In the genomic region with DNA sequence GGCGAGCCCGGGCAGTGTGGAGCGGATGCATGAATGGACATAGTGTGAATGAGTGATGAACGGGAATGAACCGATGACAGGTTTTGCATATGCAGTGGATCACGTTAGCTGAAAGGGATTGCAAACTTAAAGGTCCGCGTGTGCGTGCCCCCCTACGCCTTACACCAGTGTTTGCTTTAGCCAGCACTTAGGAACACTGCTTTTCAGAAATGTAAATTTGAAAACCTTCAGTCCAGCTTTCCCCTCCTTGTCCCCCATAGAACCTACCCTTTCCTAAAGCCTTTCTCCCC, we compare ENCODE assay signal across 8 cellular contexts. TPM values are rescaled to one million over a fixed set of nuclear protein-coding genes. Genes with fewer than 3 reads are reported as not detected.
DNase-seq lines count a peak whose midpoint lies in the region; ATAC-seq and TF ChIP-seq lines count a peak whose summit lies in the region.

No MANE protein-coding gene starts in this region.

- no peak for ATAC-seq in GM23338
- ATAC-seq in WTC11: no peak

- H3K36me3 ChIP-seq in BE2C: peaks cover 19% of the 10 kb centered on the region
- H3K36me3 ChIP-seq in GM23338 (ENCODE audit: insufficient read depth): peaks cover 29% of the 10 kb centered on the region
- peaks cover 5% of the 10 kb centered on the region for H3K36me3 ChIP-seq in iPS-15b (ENCODE audit: control insufficient read depth, insufficient read depth, low read length)
- H3K36me3 ChIP-seq in stomach smooth muscle (ENCODE audit: control insufficient read depth in 2 of 2, insufficient read depth in 2 of 2, low read length in 2 of 2): no peaks in the 10 kb centered on the region

- H3K4me1 Mint-ChIP-seq in GM23338: peaks cover 43% of the 10 kb centered on the region
- peaks cover 31% of the 10 kb centered on the region for H3K4me1 Mint-ChIP-seq in WTC11

- H3K4me3 Mint-ChIP-seq in GM23338: peak overlapping the region; percentile 99
- peak overlapping the region; percentile 91 for H3K4me3 Mint-ChIP-seq in WTC11

- POLR2A ChIA-PET in WTC11 (lab: Charles Lee): interaction anchor here (1.4 to 2.1 kb wide), 5 partner anchors 9 to 62 kb away, joined by 4 to 24 read pairs (median 15); partner anchors contain the start of gene CEP78

- H3K9me3 Mint-ChIP-seq in GM23338 (peaks cover 8% of the 10 kb centered on the region; the same call in 2 of the 3 replicates), WTC11 (no peaks in the 10 kb centered on the region)

- no peak for DNase-seq in BE2C
- no peak for DNase-seq in GM23338 (ENCODE audit: low spot score)
- DNase-seq in WTC11 (ENCODE audit: low spot score): no peak
- DNase-seq in hepatic stellate cell (ENCODE audit: low spot score): no peak
- no peak for DNase-seq in SIG-M5 (lab: John Stamatoyannopoulos, UW)
- no peak for DNase-seq in GM03348 (ENCODE audit: low spot score)

- H3K4me3 ChIP-seq in BE2C (ENCODE audit: low read depth, low read length) (peak overlapping the region; percentile 97), GM23338 (peak overlapping the region; percentile 95), iPS-15b (ENCODE audit: low read depth, low read length) (peak overlapping the region; percentile 95), stomach smooth muscle (ENCODE audit: low read length in 2 of 2) (peak overlapping the region; percentile 68 to 84)

- CTCF ChIA-PET in WTC11 (lab: Charles Lee): interaction anchor here (0.8 to 1.6 kb wide), 4 partner anchors 37 to 168 kb away, joined by 3 to 7 read pairs (median 4); no protein-coding TSS in a partner anchor

- no peaks in the 10 kb centered on the region for H3K9me2 ChIP-seq in GM23338 (ENCODE audit: insufficient read depth)

- H3K9ac ChIP-seq in iPS-15b (ENCODE audit: low read depth, low read length) (peak overlapping the region; percentile 96), stomach smooth muscle (ENCODE audit: low read length in 2 of 2) (no peak overlapping the region)

- peaks cover 36% of the 10 kb centered on the region for H4K20me1 ChIP-seq in GM23338 (replicated peaks; ENCODE audit: insufficient read depth)

- H3K27me3 Mint-ChIP-seq in GM23338 (ENCODE audit: insufficient read depth, low read depth, poor library complexity) (peaks cover 26% of the 10 kb centered on the region), WTC11 (ENCODE audit: low read depth) (no peaks in the 10 kb centered on the region)

- peaks cover 57% of the 10 kb centered on the region for H3K36me3 Mint-ChIP-seq in GM23338 (ENCODE audit: low read depth)
- H3K36me3 Mint-ChIP-seq in WTC11: peaks cover 29% of the 10 kb centered on the region

- TF ChIP-seq CTCF in BE2C (IDR thresholded peaks at IDR 0.05; ENCODE audit: low read depth, low read length) (no peak), GM23338 (conservative IDR thresholded peaks at IDR 0.05; ENCODE audit: low read depth in 2 of 2) (no peak), WTC11 (IDR thresholded peaks at IDR 0.05) (no peak)

- H3K27me3 ChIP-seq in BE2C: no peaks in the 10 kb centered on the region
- no peaks in the 10 kb centered on the region for H3K27me3 ChIP-seq in GM23338 (ENCODE audit: insufficient read depth)
- H3K27me3 ChIP-seq in iPS-15b (ENCODE audit: control insufficient read depth, insufficient read depth, low read length): peaks cover 4% of the 10 kb centered on the region
- H3K27me3 ChIP-seq in stomach smooth muscle (ENCODE audit: control insufficient read depth in 1 of 2, insufficient read depth in 2 of 2, low read length in 2 of 2): peaks cover 4 to 5% of the 10 kb centered on the region in 2 donors

- H3F3A ChIP-seq in GM23338 (replicated peaks; ENCODE audit: low read depth): no peaks in the 10 kb centered on the region; the same call in 1 of the 2 replicates

- H3K27ac Mint-ChIP-seq in GM23338: peak overlapping the region; percentile 100
- peak overlapping the region; percentile 89 for H3K27ac Mint-ChIP-seq in WTC11

- no peak overlapping the region for H2AFZ ChIP-seq in GM23338

- H3K27ac ChIP-seq in GM23338 (ENCODE audit: low read depth): peak overlapping the region; percentile 93
- no peak overlapping the region for H3K27ac ChIP-seq in stomach smooth muscle (ENCODE audit: low read length)

- H3K79me2 ChIP-seq in GM23338 (replicated peaks; ENCODE audit: insufficient read depth): peaks cover 57% of the 10 kb centered on the region

- H3K4me1 ChIP-seq in BE2C (no peaks in the 10 kb centered on the region), GM23338 (ENCODE audit: insufficient read depth) (peaks cover 31% of the 10 kb centered on the region), iPS-15b (ENCODE audit: control insufficient read depth, insufficient read depth, low read length) (peaks cover 10% of the 10 kb centered on the region), stomach smooth muscle (ENCODE audit: control insufficient read depth, insufficient read depth, low read length) (peaks cover 26% of the 10 kb centered on the region)

- no peaks in the 10 kb centered on the region for H3K9me3 ChIP-seq in BE2C
- H3K9me3 ChIP-seq in iPS-15b (ENCODE audit: control insufficient read depth, insufficient read depth, low read length): no peaks in the 10 kb centered on the region
- no peaks in the 10 kb centered on the region for H3K9me3 ChIP-seq in stomach smooth muscle (ENCODE audit: control insufficient read depth in 2 of 2, low read length in 2 of 2)

- peak overlapping the region; percentile 95 for H3K4me2 ChIP-seq in GM23338

TF ChIP-seq in GM23338, 12 proteins besides CTCF, POLR2A, EP300 and RAD21 (continues in another document):
- TF ChIP-seq STAT1 (IDR thresholded peaks at IDR 0.05; ENCODE audit: unreplicated experiment): no peak

TF ChIP-seq in WTC11, 78 proteins besides CTCF, POLR2A, EP300 and RAD21:
- TF ChIP-seq ZNF671 (CRISPR knock-in tag; IDR thresholded peaks at IDR 0.05) (0 out of 2 replicates have a peak, but pooled peaks have one; percentile 38), SMAD4 (CRISPR knock-in tag; IDR thresholded peaks at IDR 0.05) (no peak), FOXK1 (CRISPR knock-in tag; IDR thresholded peaks at IDR 0.05) (no peak), IRF1 (CRISPR knock-in tag; IDR thresholded peaks at IDR 0.05) (no peak), ZNF263 (CRISPR knock-in tag; IDR thresholded peaks at IDR 0.05; ENCODE audit: low read depth) (0 out of 2 replicates have a peak, but pooled peaks have one; percentile 9), RORB (CRISPR knock-in tag; IDR thresholded peaks at IDR 0.05) (no peak), ATF3 (CRISPR knock-in tag; conservative IDR thresholded peaks at IDR 0.05) (no peak), MXD4 (CRISPR knock-in tag; IDR thresholded peaks at IDR 0.05; ENCODE audit: borderline replicate concordance) (no peak), SP1 (CRISPR knock-in tag; conservative IDR thresholded peaks at IDR 0.05) (no peak)
- TF ChIP-seq, protein P1, sequence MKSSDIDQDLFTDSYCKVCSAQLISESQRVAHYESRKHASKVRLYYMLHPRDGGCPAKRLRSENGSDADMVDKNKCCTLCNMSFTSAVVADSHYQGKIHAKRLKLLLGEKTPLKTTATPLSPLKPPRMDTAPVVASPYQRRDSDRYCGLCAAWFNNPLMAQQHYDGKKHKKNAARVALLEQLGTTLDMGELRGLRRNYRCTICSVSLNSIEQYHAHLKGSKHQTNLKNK (CRISPR knock-in tag; IDR thresholded peaks at IDR 0.05): no peak

RNA-seq across cellular contexts. Expression of gene PSAT1, which starts 0.7 kb away (rescaled TPM):
- polyA plus RNA-seq in BE2C (2012; ENCODE audit: insufficient read depth, insufficient read length, low read depth): 217 TPM
- 486 and 511 TPM in 2 replicates for total RNA-seq in GM23338 (2014; rRNA removed; shearing (Covaris generic))
- polyA plus RNA-seq in GM23338 (2016; fragmentation: Nextera tagmentation; extraction: Ambion mirVana): 386 and 414 TPM in 2 replicates
- total RNA-seq in WTC11 (2021): 169 to 240 TPM (median 173 TPM) in 3 replicates
